Comparison of ENCODE assay signal across 12 cellular contexts in the genomic region with DNA sequence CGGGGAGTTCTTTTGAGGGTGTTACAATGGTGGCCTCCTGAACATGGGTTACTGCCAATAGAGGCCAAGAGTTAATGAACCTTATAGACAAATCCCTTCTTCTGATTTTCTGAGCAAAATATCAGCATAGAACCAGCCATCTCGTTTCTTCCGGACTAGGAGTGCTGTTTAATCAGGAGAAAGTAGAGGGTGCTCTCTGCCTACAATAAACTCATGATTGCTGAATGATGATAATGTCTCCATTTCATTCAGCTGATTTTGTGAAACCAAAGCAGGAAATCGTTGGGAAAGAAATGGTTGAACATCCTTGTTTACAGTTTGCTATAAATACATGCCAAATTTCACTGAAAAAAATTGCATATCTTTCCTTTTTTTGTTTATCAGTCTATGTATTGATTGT.
DNase-seq lines count a peak whose midpoint lies in the region; ATAC-seq and TF ChIP-seq lines count a peak whose summit lies in the region.
"Had no signal": no experiment of that assay in that cellular context is flagged by ENCODE, and none has a peak within 500 bp of the region (broad histone marks: within the 10 kb centered on the region; RNA-seq: fewer than 3 reads in every experiment).

No MANE protein-coding gene starts in this region.

- TF ChIP-seq CTCF in AG09319 (IDR thresholded peaks at IDR 0.05; ENCODE audit: low read depth, low read length) (peak; percentile 55), HFF-Myc (IDR thresholded peaks at IDR 0.05; ENCODE audit: low read depth, low read length, missing control alignments) (peak; percentile 34), astrocyte of the cerebellum (IDR thresholded peaks at IDR 0.05; ENCODE audit: low read depth, low read length, missing control alignments) (peak; percentile 55)

- in situ Hi-C loops in astrocyte of the cerebellum (cut with HindIII; ENCODE audit: low sequenced_read_pairs), result no loop called here

- ATAC-seq in GM18498 (IDR thresholded peaks at IDR 0.05; ENCODE audit: unreplicated experiment) (no peak), HG03139 (IDR thresholded peaks at IDR 0.05; ENCODE audit: unreplicated experiment) (no peak)

- DNase-seq in AG09319 (ENCODE audit: extremely low read depth, low read depth) (peak; percentile 14), HFF-Myc (ENCODE audit: extremely low read depth, low read depth) (peak; percentile 37), astrocyte of the cerebellum (ENCODE audit: low read depth) (peak; percentile 29), lung microvascular endothelial cell (ENCODE audit: low read depth in 2 of 2) (peak; percentile 59), erythroblast (lab: John Stamatoyannopoulos, UW) (no peak)
- DNase-seq in activated naive CD4-positive, alpha-beta T cell treated with anti-CD3 and anti-CD28 coated beads, Interleukin-2, amount 50 U/mL, for 16 hours, result no peak
- DNase-seq: activated naive CD8-positive, alpha-beta T cell treated with anti-CD3 and anti-CD28 coated beads for 36 hours; H7; islet precursor cell; stimulated activated CD4-positive, alpha-beta T cell treated with anti-CD3 and anti-CD28 coated beads, Interleukin-15, amount 100 ng/mL, for 24 hours had no signal

- H3K4me3 ChIP-seq in HFF-Myc (replicated peaks; ENCODE audit: low read depth, low read length) (no peak overlapping the region), astrocyte of the cerebellum (ENCODE audit: low read depth, low read length) (no peak overlapping the region)

- TF ChIP-seq POLR2A in erythroblast (IDR thresholded peaks at IDR 0.05; ENCODE audit: low read length), result no peak

Comparison
In these comparisons a context has a peak if more than half of its experiments do, and no peak if none do; other contexts are left out.
1. DNase-seq: peak in AG09319 (single experiment), HFF-Myc (single experiment), astrocyte of the cerebellum (single experiment) and lung microvascular endothelial cell (2 of 2); none in erythroblast (0 of 2) and activated naive CD4-positive, alpha-beta T cell treated with anti-CD3 and anti-CD28 coated beads, Interleukin-2, amount 50 U/mL, for 16 hours (single experiment).
2. Peak in every context shown above with its lines, with median percentiles within 50 percentile points of each other: CTCF ChIP-seq.